In the genomic region with DNA sequence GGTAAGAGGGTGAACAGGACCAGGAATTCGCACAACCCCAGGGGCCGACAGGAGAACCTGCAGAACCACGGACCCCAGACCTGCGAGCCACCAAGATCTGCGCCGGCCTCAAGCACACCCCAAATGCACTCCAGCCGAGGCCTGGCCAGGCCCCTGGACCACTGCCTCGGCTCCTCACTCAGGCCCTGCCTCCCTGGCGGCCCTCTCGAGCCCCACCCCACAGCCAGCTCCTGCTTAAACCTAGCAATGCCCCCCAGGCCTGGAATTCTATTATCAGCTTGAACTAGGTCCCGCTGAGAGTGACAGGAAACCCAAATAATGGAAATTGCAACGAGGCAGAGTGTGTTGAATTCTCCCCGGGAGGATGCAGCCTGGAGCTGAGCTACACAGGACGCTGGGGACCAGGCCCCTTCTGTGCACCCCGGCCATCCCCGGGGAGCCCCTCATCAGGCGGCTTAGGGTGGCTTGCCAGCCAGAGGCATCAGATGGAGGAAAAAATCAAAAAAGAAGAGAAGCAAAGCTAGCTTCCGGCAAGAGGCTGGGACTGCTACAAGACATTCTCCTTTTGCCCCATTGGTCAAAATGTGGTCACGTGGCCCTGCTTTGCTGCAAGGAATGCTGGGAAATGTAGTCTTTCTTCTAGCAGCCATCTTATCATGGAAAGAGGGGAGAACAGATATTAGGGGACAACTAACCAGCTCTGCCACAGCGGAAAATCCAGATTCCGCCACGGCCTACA, we compare ENCODE assay signal across 8 cellular contexts. TPM values are rescaled to one million over a fixed set of nuclear protein-coding genes. Genes with fewer than 3 reads are reported as not detected.
DNase-seq lines count a peak whose midpoint lies in the region; ATAC-seq and TF ChIP-seq lines count a peak whose summit lies in the region.

No MANE protein-coding gene starts in this region.

- BruUV-seq in mammary epithelial cell (replicated peaks; lab: Mats Ljungman, UMichigan), result no TSS peak

- H3K27me3 Mint-ChIP-seq in immature natural killer cell (ENCODE audit: low read depth in 3 of 3), result peaks cover 4% of the 10 kb centered on the region in 3 donors

- no peaks in the 10 kb centered on the region for H3K36me3 Mint-ChIP-seq in immature natural killer cell

- H3K27me3 ChIP-seq in WERI-Rb-1 (ENCODE audit: insufficient read depth, low read depth, severe bottlenecking) (no peaks in the 10 kb centered on the region), mammary epithelial cell (ENCODE audit: insufficient read depth, low read length) (no peaks in the 10 kb centered on the region)

- peak overlapping the region; percentile 31 to 91 (median 80) for H3K27ac Mint-ChIP-seq in immature natural killer cell

- no peaks in the 10 kb centered on the region for H3K79me2 ChIP-seq in mammary epithelial cell (ENCODE audit: insufficient read depth, low read length)

- no peak overlapping the region for H3K9ac ChIP-seq in mammary epithelial cell (ENCODE audit: insufficient read depth, low read length)

- H3K4me1 ChIP-seq in mammary epithelial cell (ENCODE audit: insufficient read depth, low read length), result no peaks in the 10 kb centered on the region

- in situ Hi-C loops in mammary epithelial cell (cut with MboI; ENCODE audit: low sequenced_read_pairs in 2 of 2), result no loop called here

- ATAC-seq in GM21529 (IDR thresholded peaks at IDR 0.05; ENCODE audit: unreplicated experiment) (peak; percentile 59), GM21576 (IDR thresholded peaks at IDR 0.05; ENCODE audit: unreplicated experiment) (no peak)

- DNase-seq in AG09319 (ENCODE audit: extremely low read depth, low read depth), result peak; percentile 78
- DNase-seq in NCI-H2081 treated with DMSO at 0.1 percent for 48 hours (lab: John Stamatoyannopoulos, UW), result peak; percentile 79
- DNase-seq in WERI-Rb-1, result peak; percentile 95
- peak; percentile 81 for DNase-seq in mammary epithelial cell
- peak; percentile 79 to 87 (median 84) for DNase-seq in immature natural killer cell
- peak; percentile 82 for DNase-seq in smooth muscle cell of the brain vasculature (ENCODE audit: low read depth, low spot score)

- dilution Hi-C loops in mammary epithelial cell (cut with HindIII; ENCODE audit: low sequenced_read_pairs), result no loop called here

- peak overlapping the region; percentile 75 to 83 (median 78) for H3K4me3 Mint-ChIP-seq in immature natural killer cell

- WGBS in mammary epithelial cell (ENCODE audit: low coverage, missing lambda C conversion rate), result 41% methylated on average over 20 of the region's 22 CpGs

- no peaks in the 10 kb centered on the region for H4K20me1 ChIP-seq in mammary epithelial cell (ENCODE audit: insufficient read depth, low read length)

- CTCF ChIA-PET in mammary epithelial cell (lab: Charles Lee; ENCODE audit: low non-redundant PET), result no interaction called here

- H3K36me3 ChIP-seq in WERI-Rb-1 (no peaks in the 10 kb centered on the region), mammary epithelial cell (ENCODE audit: insufficient read depth, low read length) (no peaks in the 10 kb centered on the region)

- H3K4me1 Mint-ChIP-seq in immature natural killer cell, result peaks cover 28 to 40% of the 10 kb centered on the region in 2 donors

- H3K27ac ChIP-seq in WERI-Rb-1 (peak overlapping the region; percentile 53), mammary epithelial cell (ENCODE audit: insufficient read depth, low read depth, low read length) (no peak overlapping the region)

- TF ChIP-seq CTCF in AG09319 (IDR thresholded peaks at IDR 0.05; ENCODE audit: low read depth, low read length) (no peak), WERI-Rb-1 (IDR thresholded peaks at IDR 0.05; ENCODE audit: low read depth, low read length) (no peak), mammary epithelial cell (conservative IDR thresholded peaks at IDR 0.05 in 1 of 2, IDR thresholded peaks at IDR 0.05 in 1 of 2; ENCODE audit: extremely low read depth in 1 of 2, insufficient read depth in 1 of 2, low read depth in 1 of 2, low read length in 2 of 2) (no peak)

- H3K4me2 ChIP-seq in mammary epithelial cell (ENCODE audit: insufficient read depth, low read depth, low read length), result peak overlapping the region; percentile 65

- H3K9me3 ChIP-seq in WERI-Rb-1 (ENCODE audit: severe bottlenecking), result no peaks in the 10 kb centered on the region
- no peaks in the 10 kb centered on the region for H3K9me3 ChIP-seq in mammary epithelial cell (replicated peaks; ENCODE audit: insufficient read depth, low read length)

- peak overlapping the region; percentile 90 for H2AFZ ChIP-seq in mammary epithelial cell (ENCODE audit: low read depth, low read length)

- H3K4me3 ChIP-seq in WERI-Rb-1 (ENCODE audit: low read depth, low read length), result peak overlapping the region; percentile 36
- H3K4me3 ChIP-seq in mammary epithelial cell (replicated peaks in 1 of 3; ENCODE audit: insufficient read depth in 1 of 3, low read depth in 2 of 3, low read length in 3 of 3), result peak overlapping the region; percentile 29 to 48 (median 40)

- intact Hi-C loops in mammary epithelial cell (cut with micrococcal nuclease), result no loop called here

- no peaks in the 10 kb centered on the region for H3K9me3 Mint-ChIP-seq in immature natural killer cell

RNA-seq across cellular contexts. Expression of gene ENPP7, which starts 2.4 kb away (rescaled TPM):
- not detected for total RNA-seq in mammary epithelial cell
- polyA plus RNA-seq in mammary epithelial cell (not detected), immature natural killer cell (under 1 TPM in 2 of 3 donors, not detected in 1; 0.16 to 0.22 TPM)
- polyA minus RNA-seq in mammary epithelial cell, result not detected

RNA-seq across cellular contexts. Expression of gene CBX2, which starts 49.6 kb away (rescaled TPM):
- 1 to 10 TPM in 1 of 2 donors, under 1 TPM in 1; 0.67 to 3.8 TPM for total RNA-seq in mammary epithelial cell
- polyA plus RNA-seq in mammary epithelial cell (3.6 TPM), immature natural killer cell (under 1 TPM in 1 of 3 donors, not detected in 2; 0.33 TPM)
- 1.4 TPM for polyA minus RNA-seq in mammary epithelial cell
